ENCODE assay signal across 1 cellular context in genomic region chr6:5030596-5031136, GRCh38.
TF ChIP-seq lines count a peak whose summit lies in the region.

No MANE protein-coding gene starts in this region.

TF ChIP-seq in HepG2, 621 proteins besides CTCF, POLR2A, EP300 and RAD21 (continued from another document and continues in another):
- TF ChIP-seq AKNA (CRISPR knock-in tag; IDR thresholded peaks at IDR 0.05; ENCODE audit: borderline replicate concordance) (no peak), RCOR2 (CRISPR knock-in tag; IDR thresholded peaks at IDR 0.05) (0 out of 2 replicates have a peak, but pooled peaks have one; percentile 45), ZMAT5 (CRISPR knock-in tag; IDR thresholded peaks at IDR 0.05; ENCODE audit: borderline replicate concordance, low read depth) (no peak), SCMH1 (CRISPR knock-in tag; IDR thresholded peaks at IDR 0.05; ENCODE audit: borderline replicate concordance) (no peak), ARHGAP35 (CRISPR knock-in tag; IDR thresholded peaks at IDR 0.05; ENCODE audit: borderline replicate concordance) (no peak), THAP9 (CRISPR knock-in tag; IDR thresholded peaks at IDR 0.05; ENCODE audit: borderline replicate concordance) (peak; percentile 51; the same call in 1 of the 2 replicates), ZNF724P (CRISPR knock-in tag; IDR thresholded peaks at IDR 0.05; ENCODE audit: borderline replicate concordance) (no peak), ZNF547 (CRISPR knock-in tag; IDR thresholded peaks at IDR 0.05) (no peak), REPIN1 (CRISPR knock-in tag; IDR thresholded peaks at IDR 0.05; ENCODE audit: borderline replicate concordance, low read depth) (peak; percentile 75; the same call in 1 of the 2 replicates), ZNF788 (CRISPR knock-in tag; IDR thresholded peaks at IDR 0.05; ENCODE audit: borderline replicate concordance) (peak; percentile 64; the same call in 1 of the 2 replicates), ZNF83 (CRISPR knock-in tag; IDR thresholded peaks at IDR 0.05; ENCODE audit: borderline replicate concordance) (no peak), SALL1 (CRISPR knock-in tag; IDR thresholded peaks at IDR 0.05) (peak; percentile 89), REST (IDR thresholded peaks at IDR 0.05; ENCODE audit: borderline replicate concordance in 1 of 2, low read depth in 1 of 2, low read length in 2 of 2) (no peak), SP2 (CRISPR knock-in tag; IDR thresholded peaks at IDR 0.05) (no peak), ZBED4 (CRISPR knock-in tag; IDR thresholded peaks at IDR 0.05; ENCODE audit: borderline replicate concordance) (peak; percentile 22; the same call in 1 of the 2 replicates), TGIF2 (CRISPR knock-in tag; IDR thresholded peaks at IDR 0.05) (no peak; the same call in 1 of the 2 replicates), DZIP1 (CRISPR knock-in tag; IDR thresholded peaks at IDR 0.05) (no peak), HNF4G (IDR thresholded peaks at IDR 0.05; ENCODE audit: borderline replicate concordance, low read depth, low read length) (peak; percentile 13; the same call in 1 of the 2 replicates), HNF4G (CRISPR knock-in tag; IDR thresholded peaks at IDR 0.05; ENCODE audit: borderline replicate concordance, low read depth) (0 out of 2 replicates have a peak, but pooled peaks have one; percentile 28), ZBTB38 (CRISPR knock-in tag; IDR thresholded peaks at IDR 0.05) (peak; percentile 80), ZNF772 (CRISPR knock-in tag; IDR thresholded peaks at IDR 0.05) (peak; percentile 58; the same call in 1 of the 2 replicates), PLSCR1 (CRISPR knock-in tag; IDR thresholded peaks at IDR 0.05; ENCODE audit: borderline replicate concordance) (no peak), HOXA5 (CRISPR knock-in tag; IDR thresholded peaks at IDR 0.05) (no peak), ZNF350 (CRISPR knock-in tag; IDR thresholded peaks at IDR 0.05; ENCODE audit: borderline replicate concordance, low read depth) (peak; percentile 41; the same call in 1 of the 2 replicates), TFDP2 (CRISPR knock-in tag; IDR thresholded peaks at IDR 0.05) (0 out of 2 replicates have a peak, but pooled peaks have one; percentile 39), TIGD3 (CRISPR knock-in tag; IDR thresholded peaks at IDR 0.05; ENCODE audit: borderline replicate concordance) (no peak), ZFP36L2 (CRISPR knock-in tag; IDR thresholded peaks at IDR 0.05) (no peak), MIER3 (CRISPR knock-in tag; IDR thresholded peaks at IDR 0.05; ENCODE audit: borderline replicate concordance) (peak; percentile 86), ZNF564 (CRISPR knock-in tag; IDR thresholded peaks at IDR 0.05) (no peak), SATB2 (CRISPR knock-in tag; IDR thresholded peaks at IDR 0.05) (no peak), ZNF552 (CRISPR knock-in tag; IDR thresholded peaks at IDR 0.05; ENCODE audit: borderline replicate concordance) (no peak), TAF1 (CRISPR knock-in tag; IDR thresholded peaks at IDR 0.05) (peak; percentile 29; the same call in 1 of the 2 replicates), ZNF264 (CRISPR knock-in tag; IDR thresholded peaks at IDR 0.05) (no peak), FOXK1 (CRISPR knock-in tag; IDR thresholded peaks at IDR 0.05; ENCODE audit: borderline replicate concordance, low read depth) (peak; percentile 63; the same call in 1 of the 2 replicates), ZMYM2 (CRISPR knock-in tag; IDR thresholded peaks at IDR 0.05) (peak; percentile 77; the same call in 1 of the 2 replicates)
